ENCODE assay signal across 8 cellular contexts in the genomic region with DNA sequence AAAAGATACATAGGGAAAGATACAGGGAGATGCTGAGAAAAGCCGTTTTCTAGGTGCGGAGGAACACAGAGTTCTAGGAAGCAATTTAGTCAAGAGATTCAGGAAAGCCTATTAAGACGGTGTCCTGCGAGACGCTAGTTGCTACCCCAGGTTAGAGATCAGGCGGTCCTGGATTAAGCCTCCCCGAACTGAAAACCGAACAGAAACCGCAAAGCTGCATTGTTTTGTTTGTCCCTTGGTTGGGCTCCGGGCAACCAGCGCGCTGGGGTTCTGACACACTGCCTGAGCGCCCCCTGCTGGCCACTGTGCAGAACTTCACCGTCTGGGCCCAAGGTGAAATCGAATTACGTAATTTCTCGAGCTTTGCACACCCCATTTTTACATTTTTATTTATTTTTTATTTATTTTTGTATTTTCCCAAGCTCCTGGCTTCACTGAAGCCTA. TPM values are rescaled to one million over a fixed set of nuclear protein-coding genes. Genes with fewer than 3 reads are reported as not detected.
DNase-seq lines count a peak whose midpoint lies in the region; ATAC-seq, FAIRE-seq and TF ChIP-seq lines count a peak whose summit lies in the region.

No MANE protein-coding gene starts in this region.

- ATAC-seq in HG03025 (IDR thresholded peaks at IDR 0.05; ENCODE audit: low FRiP score, unreplicated experiment) (peak; percentile 96), body of pancreas (peak; percentile 82), gastrocnemius medialis (peak; percentile 70 to 82)

- H3K27ac ChIP-seq in body of pancreas (peak overlapping the region in 3 of 4 donors; percentile 55 to 69 (median 60)), gastrocnemius medialis (peak overlapping the region; percentile 51 to 78 (median 64))

- peak; percentile 59 for FAIRE-seq in TTC549 (lab: Jason Lieb, UNC)

- H3K27me3 ChIP-seq in body of pancreas: no peaks in the 10 kb centered on the region
- no peaks in the 10 kb centered on the region for H3K27me3 ChIP-seq in gastrocnemius medialis

- peak in 2 of 3 donors; percentile 12 to 59 for TF ChIP-seq POLR2A in body of pancreas (IDR thresholded peaks at IDR 0.05)
- no peak for TF ChIP-seq POLR2A in gastrocnemius medialis (IDR thresholded peaks at IDR 0.05)

- H3K9me3 ChIP-seq in body of pancreas: no peaks in the 10 kb centered on the region
- no peaks in the 10 kb centered on the region for H3K9me3 ChIP-seq in gastrocnemius medialis

- TF ChIP-seq CTCF in body of pancreas (IDR thresholded peaks at IDR 0.05): peak; percentile 98 to 100 (median 99)
- TF ChIP-seq CTCF in gastrocnemius medialis (IDR thresholded peaks at IDR 0.05 in 4 of 5, conservative IDR thresholded peaks at IDR 0.05 in 1 of 5): peak; percentile 92 to 99 (median 92)

- peak; percentile 32 to 35 for DNase-seq in NCI-H187 (lab: John Stamatoyannopoulos, UW)
- no peak for DNase-seq in NCI-H187 treated with DMSO at 0.1 percent for 48 hours (lab: John Stamatoyannopoulos, UW)
- DNase-seq in NCI-H2081 (lab: John Stamatoyannopoulos, UW): peak; percentile 77 to 82
- peak; percentile 92 to 93 (median 92) for DNase-seq in body of pancreas
- DNase-seq in gastrocnemius medialis: peak; percentile 64 to 77

- H3K4me3 ChIP-seq in body of pancreas (peak overlapping the region in 1 of 2 donors; percentile 4), iPS-11a (ENCODE audit: low read depth, low read length) (peak overlapping the region; percentile 67), gastrocnemius medialis (peak overlapping the region; percentile 52 to 60 (median 58))

- H3K36me3 ChIP-seq in body of pancreas (replicated peaks in 1 of 2; ENCODE audit: insufficient read depth in 1 of 2, low read depth in 2 of 2): no peaks in the 10 kb centered on the region
- no peaks in the 10 kb centered on the region for H3K36me3 ChIP-seq in gastrocnemius medialis

- whole genome bisulfite sequencing in body of pancreas, 2 donors: 0 to 1% methylated on average over 17 of the region's 17 CpGs

- intact Hi-C loops in body of pancreas (cut with DNase I) (loop anchor here (5.0 kb wide), 1 partner anchor 307 kb away; no protein-coding TSS in a partner anchor), gastrocnemius medialis (cut with DNase I; ENCODE audit: low total_unique reads) (loop anchor here (1.0 kb wide), 3 partner anchors 37 to 316 kb away; a partner anchor contains a TSS)

- in situ Hi-C loops in gastrocnemius medialis (cut with MboI; ENCODE audit: low sequenced_read_pairs in 4 of 4): loop anchor here in 3 of 4 donors (25.0 kb wide), 2 partner anchors 228 to 672 kb away; no protein-coding TSS in a partner anchor

- H3K4me1 ChIP-seq in body of pancreas: peaks cover 48% of the 10 kb centered on the region
- peaks cover 18 to 33% of the 10 kb centered on the region in 2 donors for H3K4me1 ChIP-seq in gastrocnemius medialis

RNA-seq across cellular contexts. Expression of a gene that starts 37.3 kb away (rescaled TPM):
- total RNA-seq in body of pancreas (10 to 100 TPM; 15.8 to 60.7 TPM), gastrocnemius medialis (100 to 1,000 TPM; 186 to 413 (median 377) TPM)

Comparison
In these comparisons a context has a peak if more than half of its experiments do, and no peak if none do; other contexts are left out.
1. POLR2A ChIP-seq: peak in body of pancreas (2 of 3); none in gastrocnemius medialis (0 of 2).
2. Peak in every context shown above with its lines, with median percentiles within 50 percentile points of each other: ATAC-seq.